In the genomic region with DNA sequence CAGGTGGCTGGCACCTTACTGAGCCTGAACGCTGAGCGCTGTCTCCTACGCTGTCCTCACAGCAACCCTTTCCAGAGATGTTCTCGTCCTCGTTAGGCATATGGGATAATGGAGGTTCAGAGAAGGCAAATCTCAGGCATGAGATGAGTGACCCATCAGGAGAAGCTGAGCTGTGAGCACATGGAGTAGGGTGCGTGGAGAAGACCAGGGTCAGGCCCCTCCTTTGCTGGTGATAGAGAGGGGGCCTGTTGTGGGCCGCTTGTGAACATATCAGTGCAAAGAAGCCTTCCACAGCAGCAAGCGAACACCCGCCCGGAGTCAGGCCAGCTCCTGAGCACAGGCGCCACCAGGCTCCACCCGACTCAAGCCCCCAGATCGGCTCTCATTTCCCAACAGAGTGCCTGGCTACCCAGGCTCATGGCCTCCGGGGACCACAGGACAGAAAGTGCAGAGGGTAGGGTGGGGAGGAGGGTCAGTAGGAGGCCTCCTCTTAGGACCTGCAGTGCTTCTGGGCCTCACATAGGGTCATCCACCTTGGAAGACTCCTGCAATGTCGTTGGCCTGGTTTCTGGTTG, we compare ENCODE assay signal across 1 cellular context.
A peak's percentile ranks its signal among the peaks of the same experiment; 100 is the strongest.
TF ChIP-seq lines count a peak whose summit lies in the region.

No MANE protein-coding gene starts in this region.

TF ChIP-seq in endothelial cell of umbilical vein, 7 proteins besides CTCF, POLR2A, EP300 and RAD21:
- TF ChIP-seq EZH2 (IDR thresholded peaks at IDR 0.05; ENCODE audit: borderline replicate concordance, low read depth, low read length, severe bottlenecking) (peak; percentile 45), MYC (IDR thresholded peaks at IDR 0.05; ENCODE audit: low read depth, low read length) (no peak), JUN (IDR thresholded peaks at IDR 0.05; ENCODE audit: borderline replicate concordance, insufficient read depth, insufficient read length, low read depth) (no peak)
- TF ChIP-seq, protein P1, sequence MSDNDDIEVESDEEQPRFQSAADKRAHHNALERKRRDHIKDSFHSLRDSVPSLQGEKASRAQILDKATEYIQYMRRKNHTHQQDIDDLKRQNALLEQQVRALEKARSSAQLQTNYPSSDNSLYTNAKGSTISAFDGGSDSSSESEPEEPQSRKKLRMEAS (IDR thresholded peaks at IDR 0.05; ENCODE audit: insufficient read depth, insufficient read length) = no peak
